8 cellular contexts compared by ENCODE assay signal in genomic region chr2:171979103-171979502, GRCh38.
"Had no signal": no experiment of that assay in that cellular context is flagged by ENCODE, and none has a peak within 500 bp of the region (broad histone marks: within the 10 kb centered on the region; RNA-seq: fewer than 3 reads in every experiment).

No MANE protein-coding gene starts in this region.

- H3K4me3 ChIP-seq: K562 had no signal

- H3K9me3 Mint-ChIP-seq: IgD-negative memory B cell had no signal

- ATAC-seq: HepG2, K562 had no signal

- H3K4me1 Mint-ChIP-seq: IgD-negative memory B cell had no signal

- FAIRE-seq: HepG2, HTR-8/SVneo, K562 had no signal

- H3K4me3 Mint-ChIP-seq: IgD-negative memory B cell had no signal

- DNase-seq: IMR-90, KBM-7, KG1 had no signal

- H3K27ac ChIP-seq: HL-60 had no signal

- H3K27me3 Mint-ChIP-seq: IgD-negative memory B cell had no signal
